8 cellular contexts compared by ENCODE assay signal in genomic region chr2:167803449-167803988, GRCh38.
"Had no signal": no experiment of that assay in that cellular context is flagged by ENCODE, and none has a peak within 500 bp of the region (broad histone marks: within the 10 kb centered on the region; RNA-seq: fewer than 3 reads in every experiment).

No MANE protein-coding gene starts in this region.

- H3K4me2 ChIP-seq: GM23338 had no signal

- H3K4me3 ChIP-seq: GM23338, K562 had no signal

- FAIRE-seq: H1, H54, K562 had no signal

- DNase-seq: H9, HCEC 1CT, IMR-90 had no signal

- H2AFZ ChIP-seq: GM23338 had no signal

- H3K27ac ChIP-seq: HL-60 had no signal

- ATAC-seq: GM23338, K562 had no signal
